In the genomic region with DNA sequence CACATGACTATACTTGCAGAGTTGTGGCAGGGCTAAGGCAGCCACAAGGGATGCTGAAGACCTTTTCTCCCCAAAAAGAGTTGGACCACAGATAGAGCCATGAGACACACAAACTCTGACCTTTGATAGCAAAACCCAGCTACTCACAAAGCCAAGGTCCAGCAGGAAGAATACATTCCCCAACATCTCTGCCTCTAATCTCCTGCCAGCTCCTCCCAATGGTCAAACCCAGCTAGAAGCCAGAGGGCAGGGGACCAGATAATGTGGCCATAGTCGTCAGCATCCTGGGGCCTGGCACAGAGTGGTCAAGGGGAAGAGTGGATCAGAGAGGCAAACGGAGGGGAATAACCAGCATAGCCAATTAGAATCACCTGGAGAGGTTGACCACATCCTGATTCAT, we compare ENCODE assay signal across 32 cellular contexts. TPM values are rescaled to one million over a fixed set of nuclear protein-coding genes. Genes with fewer than 3 reads are reported as not detected.
"Had no signal": no experiment of that assay in that cellular context is flagged by ENCODE, and none has a peak within 500 bp of the region (broad histone marks: within the 10 kb centered on the region; RNA-seq: fewer than 3 reads in every experiment).

No MANE protein-coding gene starts in this region.

- H3K4me3 ChIP-seq: body of pancreas, MG63, SJCRH30, SK-N-MC had no signal

- H3K27me3 ChIP-seq: body of pancreas had no signal

- ATAC-seq: activated CD8-positive, alpha-beta T cell treated with anti-CD3 and anti-CD28 coated beads for 36 hours; body of pancreas; Panc1 had no signal

- H3K36me3 ChIP-seq: MG63, SJCRH30, WERI-Rb-1 had no signal

- H3K9me3 ChIP-seq: body of pancreas, MG63, SJCRH30 had no signal

- H3K4me1 ChIP-seq: body of pancreas, SJCRH30 had no signal

- DNase-seq: activated CD4-positive, alpha-beta T cell treated with anti-CD3 and anti-CD28 coated beads, Interleukin-2, amount 10 ng/mL, durations not matched to agents 24 days and 14 days; activated CD4-positive, alpha-beta T cell treated with anti-CD3 and anti-CD28 coated beads, Interleukin-2, amount 50 U/mL, for 4 hours; activated CD8-positive, alpha-beta T cell treated with anti-CD3 and anti-CD28 coated beads for 36 hours; activated gamma-delta T cell; activated naive CD4-positive, alpha-beta T cell treated with Interleukin-2 at 50 U/mL for 16 hours; activated naive CD8-positive, alpha-beta T cell treated with anti-CD3 and anti-CD28 coated beads, Interleukin-2, amount 10 ng/mL, durations not matched to agents 7 days and 5 days; activated T-cell treated with anti-CD3 and anti-CD28 coated beads, Interleukin-2, amount 50 U/mL, for 1 hour; body of pancreas; Kasumi-1; KG1; MG63; NCI-H1048; NCI-H1105 treated with DMSO at 0.1 percent for 48 hours; NCI-H1436; NCI-H1694; NCI-H1930; NCI-H2081 treated with DMSO at 0.1 percent for 48 hours; NCI-H226; NCI-H524 treated with DMSO at 0.1 percent for 48 hours; SHP77; SJCRH30; T1000; WERI-Rb-1 had no signal

- H3K27ac ChIP-seq: body of pancreas, SJCRH30, SK-N-MC, WERI-Rb-1 had no signal

RNA-seq across cellular contexts. Expression of a gene that starts 28.2 kb away (rescaled TPM):
- total RNA-seq: activated CD4-positive, alpha-beta T cell treated with anti-CD3 and anti-CD28 coated beads, Interleukin-2, amount 10 ng/mL, durations not matched to agents 24 days and 14 days; activated CD8-positive, alpha-beta memory T cell treated with anti-CD3 and anti-CD28 coated beads for 36 hours; activated CD8-positive, alpha-beta T cell treated with anti-CD3 and anti-CD28 coated beads for 36 hours; activated naive CD8-positive, alpha-beta T cell treated with anti-CD3 and anti-CD28 coated beads, Interleukin-2, amount 10 ng/mL, durations not matched to agents 7 days and 5 days; activated T-helper 2 cell treated with anti-CD3 and anti-CD28 coated beads, Interferon-gamma antibody, Interleukin-2, Interleukin-4, amounts not matched to agents 10 μg/mL and 5 μg/mL and 100 μg/mL, durations not matched to agents 14 hours and 24 hours and 36 hours; bronchial epithelial cell; NCI-H460; RPMI7951; SJCRH30; T-helper 1 cell treated with Interleukin-12 subunit alpha and Interleukin-12 subunit beta and Interleukin-4 antibody, amounts not matched to agents 30 ng/mL and 1 ng/mL, for 36 hours; T-helper 2 cell treated with Interferon-gamma antibody and Interleukin-4, amounts not matched to agents 100 ng/mL and 5 ng/mL, for 36 hours had no signal
